1 cellular context compared by ENCODE assay signal in the genomic region with DNA sequence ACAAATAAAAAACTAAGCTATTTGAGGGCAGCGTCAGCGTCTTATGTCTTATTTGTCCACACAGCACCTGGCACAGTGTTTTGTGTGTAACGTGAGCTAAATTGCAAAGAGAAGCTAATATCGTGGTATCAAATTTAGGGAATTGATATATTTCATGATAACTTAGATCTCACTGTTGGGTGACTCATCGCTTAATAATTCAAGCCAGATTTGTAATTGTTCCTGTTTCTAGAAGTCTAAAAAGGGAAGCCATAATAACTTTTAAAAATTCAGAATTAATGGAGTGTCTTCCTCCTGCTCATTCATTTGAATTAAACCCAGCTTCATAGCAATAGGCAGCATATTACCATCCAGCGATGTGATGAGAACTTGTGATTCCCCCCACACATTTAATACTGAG.
TF ChIP-seq lines count a peak whose summit lies in the region.

No MANE protein-coding gene starts in this region.

TF ChIP-seq in endothelial cell of umbilical vein, 7 proteins besides CTCF, POLR2A, EP300 and RAD21:
- no peak for TF ChIP-seq MAX (IDR thresholded peaks at IDR 0.05; ENCODE audit: insufficient read depth, insufficient read length)
- TF ChIP-seq JUN (IDR thresholded peaks at IDR 0.05; ENCODE audit: borderline replicate concordance, insufficient read depth, insufficient read length, low read depth), result peak; percentile 55
- TF ChIP-seq EZH2 (IDR thresholded peaks at IDR 0.05; ENCODE audit: borderline replicate concordance, low read depth, low read length, severe bottlenecking), result no peak
- peak; percentile 59 for TF ChIP-seq FOS (IDR thresholded peaks at IDR 0.05; ENCODE audit: borderline replicate concordance, insufficient read depth, low read length)
TF ChIP-seq in endothelial cell of umbilical vein: peak in this region for 2.
